ENCODE assay signal across 18 cellular contexts in genomic region chr9:5899292-5899691, GRCh38. TPM values are rescaled to one million over a fixed set of nuclear protein-coding genes. Genes with fewer than 3 reads are reported as not detected.
DNase-seq lines count a peak whose midpoint lies in the region; ATAC-seq, FAIRE-seq and TF ChIP-seq lines count a peak whose summit lies in the region.
"Had no signal": no experiment of that assay in that cellular context is flagged by ENCODE, and none has a peak within 500 bp of the region (broad histone marks: within the 10 kb centered on the region; RNA-seq: fewer than 3 reads in every experiment).

No MANE protein-coding gene starts in this region.

- H3K4me1 ChIP-seq in keratinocyte (ENCODE audit: control insufficient read depth, extremely low read depth, insufficient read depth, low read length) (no peaks in the 10 kb centered on the region), upper lobe of left lung (no peaks in the 10 kb centered on the region)
- H3K4me1 ChIP-seq: adrenal gland had no signal

- no peak for ATAC-seq in stimulated activated memory B cell treated with anti-CD40 and anti-IgM and Interleukin-4, amounts not matched to agents 10 μg/mL and 1 μg/mL and 100 μg/mL, for 72 hours
- no peak for ATAC-seq in upper lobe of left lung (ENCODE audit: low FRiP score in 2 of 2)
- ATAC-seq in GM19397 (IDR thresholded peaks at IDR 0.05; ENCODE audit: unreplicated experiment) = no peak
- ATAC-seq: left colon had no signal

- no peaks in the 10 kb centered on the region for H4K20me1 ChIP-seq in keratinocyte (ENCODE audit: control insufficient read depth, extremely low read depth, insufficient read depth, low read length)

- WGBS in upper lobe of left lung, 2 donors = 75 to 80% methylated on average over 2 of the region's 2 CpGs

- H3K4me3 ChIP-seq in H7 (ENCODE audit: insufficient read depth, low read depth, low read length) = no peak overlapping the region
- H3K4me3 ChIP-seq in WERI-Rb-1 (ENCODE audit: low read depth, low read length) = no peak overlapping the region
- no peak overlapping the region for H3K4me3 ChIP-seq in keratinocyte (ENCODE audit: control insufficient read depth in 2 of 3, extremely low read depth in 1 of 3, insufficient read depth in 2 of 3, low read depth in 1 of 3, low read length in 3 of 3)
- H3K4me3 ChIP-seq in upper lobe of left lung = no peak overlapping the region
- H3K4me3 ChIP-seq: adrenal gland had no signal

- H2AFZ ChIP-seq in keratinocyte (ENCODE audit: control insufficient read depth, low read length) = no peak overlapping the region

- TF ChIP-seq EP300 in upper lobe of left lung (IDR thresholded peaks at IDR 0.05) = no peak

- H3K9me1 ChIP-seq in keratinocyte (ENCODE audit: control insufficient read depth, extremely low read depth, insufficient read depth, low read length) = no peaks in the 10 kb centered on the region

- H3K9ac ChIP-seq in keratinocyte (ENCODE audit: control insufficient read depth, extremely low read depth, insufficient read depth, low read length) = no peak overlapping the region

- DNase-seq in NCI-H82 (lab: John Stamatoyannopoulos, UW) = peak; percentile 28
- DNase-seq in NCI-H82 treated with DMSO at 0.1 percent for 48 hours (lab: John Stamatoyannopoulos, UW; ENCODE audit: unreplicated experiment) = no peak
- peak; percentile 56 for DNase-seq in H7
- no peak for DNase-seq in WERI-Rb-1
- DNase-seq in keratinocyte (ENCODE audit: low read depth, low spot score) = no peak
- no peak for DNase-seq in upper lobe of left lung
- DNase-seq: adrenal gland, DMS153, left colon, NCI-H2227 treated with DMSO at 0.1 percent for 48 hours had no signal

- dilution Hi-C loops in keratinocyte (cut with MboI; ENCODE audit: extremely low pct_ligation_motif_present, low sequenced_read_pairs) = no loop called here

- H3K4me1 Mint-ChIP-seq in stimulated activated memory B cell treated with anti-CD40 and anti-IgM and Interleukin-4, amounts not matched to agents 10 μg/mL and 1 μg/mL and 100 μg/mL, for 72 hours = no peaks in the 10 kb centered on the region

- H3K27ac Mint-ChIP-seq in stimulated activated memory B cell treated with anti-CD40 and anti-IgM and Interleukin-4, amounts not matched to agents 10 μg/mL and 1 μg/mL and 100 μg/mL, for 72 hours = no peak overlapping the region

- TF ChIP-seq POLR2A in upper lobe of left lung (IDR thresholded peaks at IDR 0.05) = no peak

- no peak overlapping the region for H3K4me3 Mint-ChIP-seq in stimulated activated memory B cell treated with anti-CD40 and anti-IgM and Interleukin-4, amounts not matched to agents 10 μg/mL and 1 μg/mL and 100 μg/mL, for 72 hours
- H3K4me3 Mint-ChIP-seq: nephron had no signal

- peak; percentile 56 for FAIRE-seq in keratinocyte (lab: Jason Lieb, UNC)
- FAIRE-seq: GM18507, RCC 7860 had no signal

- peak; percentile 43; the same call in 1 of the 2 replicates for TF ChIP-seq CTCF in WERI-Rb-1 (IDR thresholded peaks at IDR 0.05; ENCODE audit: low read depth, low read length)
- TF ChIP-seq CTCF in keratinocyte (optimal IDR thresholded peaks at IDR 0.05 in 1 of 3, IDR thresholded peaks at IDR 0.05 in 1 of 3, conservative IDR thresholded peaks at IDR 0.05 in 1 of 3; ENCODE audit: extremely low read depth in 1 of 3, insufficient read depth in 2 of 3, low read length in 3 of 3) = peak in 2 of 3 experiments; percentile 13 to 37
- no peak for TF ChIP-seq CTCF in upper lobe of left lung (IDR thresholded peaks at IDR 0.05)

- H3K4me2 ChIP-seq in keratinocyte (ENCODE audit: control insufficient read depth, extremely low read depth, insufficient read depth, low read depth, low read length) = no peak overlapping the region

- no peaks in the 10 kb centered on the region for H3K27me3 Mint-ChIP-seq in stimulated activated memory B cell treated with anti-CD40 and anti-IgM and Interleukin-4, amounts not matched to agents 10 μg/mL and 1 μg/mL and 100 μg/mL, for 72 hours

- H3K9me3 ChIP-seq in WERI-Rb-1 (ENCODE audit: severe bottlenecking) (no peaks in the 10 kb centered on the region), keratinocyte (ENCODE audit: control insufficient read depth, low read depth, low read length) (no peaks in the 10 kb centered on the region), upper lobe of left lung (no peaks in the 10 kb centered on the region)
- H3K9me3 ChIP-seq: adrenal gland had no signal

- H3K36me3 Mint-ChIP-seq in stimulated activated memory B cell treated with anti-CD40 and anti-IgM and Interleukin-4, amounts not matched to agents 10 μg/mL and 1 μg/mL and 100 μg/mL, for 72 hours = peaks cover 43% of the 10 kb centered on the region

- H3K36me3 ChIP-seq in H7 (replicated peaks; ENCODE audit: control insufficient read depth, insufficient read depth, low read length) (no peaks in the 10 kb centered on the region), WERI-Rb-1 (no peaks in the 10 kb centered on the region), keratinocyte (ENCODE audit: control insufficient read depth in 2 of 2, extremely low read depth in 1 of 2, insufficient read depth in 2 of 2, low read length in 2 of 2) (peaks cover 0 to 2% of the 10 kb centered on the region in 2 experiments), upper lobe of left lung (peaks cover 0 to 16% (median 3%) of the 10 kb centered on the region in 4 donors)
- H3K36me3 ChIP-seq: adrenal gland had no signal

- H3K79me2 ChIP-seq in keratinocyte (ENCODE audit: control insufficient read depth, insufficient read depth, low read length) = no peaks in the 10 kb centered on the region

- H3K9me3 Mint-ChIP-seq in stimulated activated memory B cell treated with anti-CD40 and anti-IgM and Interleukin-4, amounts not matched to agents 10 μg/mL and 1 μg/mL and 100 μg/mL, for 72 hours = no peaks in the 10 kb centered on the region
- H3K9me3 Mint-ChIP-seq: nephron had no signal

- H3K27me3 ChIP-seq in H7 (ENCODE audit: control insufficient read depth, insufficient read depth, low read length) (no peaks in the 10 kb centered on the region), WERI-Rb-1 (ENCODE audit: insufficient read depth, low read depth, severe bottlenecking) (no peaks in the 10 kb centered on the region), keratinocyte (ENCODE audit: control insufficient read depth, extremely low read depth, insufficient read depth, low read length) (no peaks in the 10 kb centered on the region), upper lobe of left lung (no peaks in the 10 kb centered on the region)
- H3K27me3 ChIP-seq: adrenal gland had no signal

- H3K27ac ChIP-seq in WERI-Rb-1 (no peak overlapping the region), keratinocyte (ENCODE audit: control insufficient read depth, insufficient read depth, low read length) (no peak overlapping the region), upper lobe of left lung (no peak overlapping the region)
- H3K27ac ChIP-seq: adrenal gland had no signal

RNA-seq across cellular contexts. Expression of gene MLANA, which starts 8.6 kb away (rescaled TPM):
- total RNA-seq in H7 (2014; rRNA removed; shearing (Covaris generic)) = not detected in 2 replicates
- not detected in 3 replicates for polyA plus RNA-seq in keratinocyte
- 0.41 TPM for polyA plus RNA-seq in keratinocyte (2011; ENCODE audit: low read depth)
- polyA plus RNA-seq in keratinocyte (2011; cell fraction: cytosol; rRNA removed) = 0.24 and 0.26 TPM in 2 replicates
- not detected in 2 replicates for polyA plus RNA-seq in keratinocyte (2011; cell fraction: nucleus; rRNA removed)
- 0.46 and 1.0 TPM in 2 replicates for polyA plus RNA-seq in keratinocyte (2012; ENCODE audit: low replicate concordance)
- polyA minus RNA-seq in keratinocyte = not detected in 3 replicates
- not detected for polyA minus RNA-seq in keratinocyte (2011; cell fraction: cytosol; rRNA and poly(A)+ RNA removed)
- polyA minus RNA-seq in keratinocyte (2011; cell fraction: nucleus; rRNA and poly(A)+ RNA removed) = not detected in 2 replicates
- total RNA-seq in upper lobe of left lung = not detected
- total RNA-seq: adrenal gland, dermis microvascular lymphatic vessel endothelial cell, left colon, skeletal muscle tissue, ureter had no signal
- polyA plus RNA-seq: adrenal gland had no signal

Comparison
In these comparisons a context has a peak if more than half of its experiments do, and no peak if none do; other contexts are left out.
1. DNase-seq: peak in NCI-H82 (single experiment) and H7 (single experiment); none in NCI-H82 treated with DMSO at 0.1 percent for 48 hours (single experiment), WERI-Rb-1 (single experiment), keratinocyte (single experiment) and upper lobe of left lung (0 of 2).
2. CTCF ChIP-seq: peak in WERI-Rb-1 (single experiment) and keratinocyte (2 of 3); none in upper lobe of left lung (0 of 6).